1 cellular context compared by ENCODE assay signal in the genomic region with DNA sequence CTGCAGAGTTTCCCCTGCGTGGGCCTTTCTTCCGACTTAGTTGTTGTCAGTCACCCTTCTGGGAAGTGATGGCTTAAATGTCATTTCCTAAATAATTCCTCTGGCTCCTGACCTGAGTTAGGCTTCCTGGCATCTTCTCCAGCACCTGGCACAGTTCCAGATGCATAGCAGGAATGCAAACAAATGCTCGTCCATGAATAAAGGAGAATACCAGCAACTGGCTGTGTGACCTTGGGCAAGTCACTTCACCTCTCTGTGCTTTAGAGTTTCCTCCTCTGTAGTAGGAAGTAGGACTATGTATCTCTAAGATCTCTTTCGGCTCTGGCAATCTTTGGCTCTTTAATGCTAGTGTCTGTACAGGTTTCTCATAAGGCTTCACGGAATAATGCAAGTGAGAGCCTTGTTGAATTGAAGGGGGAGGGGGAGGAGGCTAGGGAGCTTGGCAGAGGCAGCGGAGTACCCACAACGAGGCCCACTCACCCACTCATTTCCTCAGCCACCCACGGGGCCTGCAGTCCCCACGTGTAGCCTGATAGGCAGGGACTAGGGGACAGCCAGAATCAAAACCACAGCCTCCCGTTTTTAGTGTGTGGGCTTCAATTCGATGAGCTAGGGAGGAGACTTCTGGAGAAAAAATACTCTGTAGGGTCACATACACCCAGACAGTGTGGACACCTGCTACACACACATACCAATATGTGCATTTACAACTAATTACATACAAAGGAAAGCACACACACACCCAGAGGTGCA.
A peak's percentile ranks its signal among the peaks of the same experiment; 100 is the strongest.
TF ChIP-seq lines count a peak whose summit lies in the region.

No MANE protein-coding gene starts in this region.

TF ChIP-seq in K562, 482 proteins besides CTCF, POLR2A, EP300 and RAD21 (continued from another document):
- TF ChIP-seq, protein P1, sequence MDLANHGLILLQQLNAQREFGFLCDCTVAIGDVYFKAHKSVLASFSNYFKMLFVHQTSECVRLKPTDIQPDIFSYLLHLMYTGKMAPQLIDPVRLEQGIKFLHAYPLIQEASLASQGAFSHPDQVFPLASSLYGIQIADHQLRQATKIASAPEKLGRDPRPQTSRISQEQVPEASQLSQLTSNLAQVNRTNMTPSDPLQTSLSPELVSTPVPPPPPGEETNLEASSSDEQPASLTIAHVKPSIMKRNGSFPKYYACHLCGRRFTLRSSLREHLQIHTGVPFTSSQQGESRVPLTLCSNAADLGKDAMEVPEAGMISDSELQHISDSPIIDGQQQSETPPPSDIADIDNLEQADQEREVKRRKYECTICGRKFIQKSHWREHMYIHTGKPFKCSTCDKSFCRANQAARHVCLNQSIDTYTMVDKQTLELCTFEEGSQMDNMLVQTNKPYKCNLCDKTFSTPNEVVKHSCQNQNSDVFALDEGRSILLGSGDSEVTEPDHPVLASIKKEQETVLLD (IDR thresholded peaks at IDR 0.05), result 0 out of 2 replicates have a peak, but pooled peaks have one; percentile 14
- TF ChIP-seq SMAD4 (CRISPR knock-in tag; conservative IDR thresholded peaks at IDR 0.05) (0 out of 2 replicates have a peak, but pooled peaks have one; percentile 14), PTBP1 (IDR thresholded peaks at IDR 0.05; ENCODE audit: low read depth, low read length) (peak; percentile 79), ZNF253 (CRISPR knock-in tag; conservative IDR thresholded peaks at IDR 0.05) (no peak), BHLHE40 (IDR thresholded peaks at IDR 0.05; ENCODE audit: low read length) (no peak), LEF1 (IDR thresholded peaks at IDR 0.05) (no peak), NFIC (IDR thresholded peaks at IDR 0.05) (peak; percentile 82), ZNF12 (CRISPR knock-in tag; IDR thresholded peaks at IDR 0.05) (no peak), GTF2F1 (IDR thresholded peaks at IDR 0.05; ENCODE audit: low read depth, low read length) (no peak), ZNF77 (CRISPR knock-in tag; IDR thresholded peaks at IDR 0.05) (no peak), TRIM28 (IDR thresholded peaks at IDR 0.05) (no peak), SIX5 (IDR thresholded peaks at IDR 0.05; ENCODE audit: borderline replicate concordance in 1 of 2, insufficient read depth in 1 of 2, low read depth in 1 of 2, low read length in 2 of 2) (no peak), SMARCA5 (IDR thresholded peaks at IDR 0.05) (peak; percentile 94), CHCHD3 (CRISPR knock-in tag; IDR thresholded peaks at IDR 0.05) (no peak), ZFP36 (IDR thresholded peaks at IDR 0.05; ENCODE audit: low read depth, low read length, partially characterized antibody) (peak; percentile 92), HDAC1 (IDR thresholded peaks at IDR 0.05) (0 out of 4 replicates have a peak, but pooled peaks of 1 of the 2 experiments have one; percentile 21), NFE2L1 (tag; IDR thresholded peaks at IDR 0.05; ENCODE audit: borderline replicate concordance, low read depth) (no peak), RCOR1 (IDR thresholded peaks at IDR 0.05; ENCODE audit: borderline replicate concordance in 1 of 2, low read depth in 2 of 2, low read length in 2 of 2) (peak in 1 of 2 experiments; percentile 53; a peak in 1 of 4 replicates), RBM25 (IDR thresholded peaks at IDR 0.05; ENCODE audit: low read depth, low read length, severe bottlenecking) (peak; percentile 97), STAT5A (IDR thresholded peaks at IDR 0.05; ENCODE audit: borderline replicate concordance, low read length) (no peak), KDM1A (IDR thresholded peaks at IDR 0.05) (peak; percentile 81 to 94), SAFB (IDR thresholded peaks at IDR 0.05; ENCODE audit: borderline replicate concordance, low read depth, low read length) (no peak), NCOR1 (IDR thresholded peaks at IDR 0.05) (no peak), BCOR (IDR thresholded peaks at IDR 0.05) (peak; percentile 98), ZFX (CRISPR knock-in tag; IDR thresholded peaks at IDR 0.05) (no peak), ZNF263 (CRISPR knock-in tag; IDR thresholded peaks at IDR 0.05; ENCODE audit: borderline replicate concordance) (no peak)
- TF ChIP-seq, protein P2, sequence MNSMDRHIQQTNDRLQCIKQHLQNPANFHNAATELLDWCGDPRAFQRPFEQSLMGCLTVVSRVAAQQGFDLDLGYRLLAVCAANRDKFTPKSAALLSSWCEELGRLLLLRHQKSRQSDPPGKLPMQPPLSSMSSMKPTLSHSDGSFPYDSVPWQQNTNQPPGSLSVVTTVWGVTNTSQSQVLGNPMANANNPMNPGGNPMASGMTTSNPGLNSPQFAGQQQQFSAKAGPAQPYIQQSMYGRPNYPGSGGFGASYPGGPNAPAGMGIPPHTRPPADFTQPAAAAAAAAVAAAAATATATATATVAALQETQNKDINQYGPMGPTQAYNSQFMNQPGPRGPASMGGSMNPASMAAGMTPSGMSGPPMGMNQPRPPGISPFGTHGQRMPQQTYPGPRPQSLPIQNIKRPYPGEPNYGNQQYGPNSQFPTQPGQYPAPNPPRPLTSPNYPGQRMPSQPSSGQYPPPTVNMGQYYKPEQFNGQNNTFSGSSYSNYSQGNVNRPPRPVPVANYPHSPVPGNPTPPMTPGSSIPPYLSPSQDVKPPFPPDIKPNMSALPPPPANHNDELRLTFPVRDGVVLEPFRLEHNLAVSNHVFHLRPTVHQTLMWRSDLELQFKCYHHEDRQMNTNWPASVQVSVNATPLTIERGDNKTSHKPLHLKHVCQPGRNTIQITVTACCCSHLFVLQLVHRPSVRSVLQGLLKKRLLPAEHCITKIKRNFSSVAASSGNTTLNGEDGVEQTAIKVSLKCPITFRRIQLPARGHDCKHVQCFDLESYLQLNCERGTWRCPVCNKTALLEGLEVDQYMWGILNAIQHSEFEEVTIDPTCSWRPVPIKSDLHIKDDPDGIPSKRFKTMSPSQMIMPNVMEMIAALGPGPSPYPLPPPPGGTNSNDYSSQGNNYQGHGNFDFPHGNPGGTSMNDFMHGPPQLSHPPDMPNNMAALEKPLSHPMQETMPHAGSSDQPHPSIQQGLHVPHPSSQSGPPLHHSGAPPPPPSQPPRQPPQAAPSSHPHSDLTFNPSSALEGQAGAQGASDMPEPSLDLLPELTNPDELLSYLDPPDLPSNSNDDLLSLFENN (IDR thresholded peaks at IDR 0.05; ENCODE audit: low read depth in 2 of 2, low read length in 2 of 2), result no peak
- TF ChIP-seq, protein P3, sequence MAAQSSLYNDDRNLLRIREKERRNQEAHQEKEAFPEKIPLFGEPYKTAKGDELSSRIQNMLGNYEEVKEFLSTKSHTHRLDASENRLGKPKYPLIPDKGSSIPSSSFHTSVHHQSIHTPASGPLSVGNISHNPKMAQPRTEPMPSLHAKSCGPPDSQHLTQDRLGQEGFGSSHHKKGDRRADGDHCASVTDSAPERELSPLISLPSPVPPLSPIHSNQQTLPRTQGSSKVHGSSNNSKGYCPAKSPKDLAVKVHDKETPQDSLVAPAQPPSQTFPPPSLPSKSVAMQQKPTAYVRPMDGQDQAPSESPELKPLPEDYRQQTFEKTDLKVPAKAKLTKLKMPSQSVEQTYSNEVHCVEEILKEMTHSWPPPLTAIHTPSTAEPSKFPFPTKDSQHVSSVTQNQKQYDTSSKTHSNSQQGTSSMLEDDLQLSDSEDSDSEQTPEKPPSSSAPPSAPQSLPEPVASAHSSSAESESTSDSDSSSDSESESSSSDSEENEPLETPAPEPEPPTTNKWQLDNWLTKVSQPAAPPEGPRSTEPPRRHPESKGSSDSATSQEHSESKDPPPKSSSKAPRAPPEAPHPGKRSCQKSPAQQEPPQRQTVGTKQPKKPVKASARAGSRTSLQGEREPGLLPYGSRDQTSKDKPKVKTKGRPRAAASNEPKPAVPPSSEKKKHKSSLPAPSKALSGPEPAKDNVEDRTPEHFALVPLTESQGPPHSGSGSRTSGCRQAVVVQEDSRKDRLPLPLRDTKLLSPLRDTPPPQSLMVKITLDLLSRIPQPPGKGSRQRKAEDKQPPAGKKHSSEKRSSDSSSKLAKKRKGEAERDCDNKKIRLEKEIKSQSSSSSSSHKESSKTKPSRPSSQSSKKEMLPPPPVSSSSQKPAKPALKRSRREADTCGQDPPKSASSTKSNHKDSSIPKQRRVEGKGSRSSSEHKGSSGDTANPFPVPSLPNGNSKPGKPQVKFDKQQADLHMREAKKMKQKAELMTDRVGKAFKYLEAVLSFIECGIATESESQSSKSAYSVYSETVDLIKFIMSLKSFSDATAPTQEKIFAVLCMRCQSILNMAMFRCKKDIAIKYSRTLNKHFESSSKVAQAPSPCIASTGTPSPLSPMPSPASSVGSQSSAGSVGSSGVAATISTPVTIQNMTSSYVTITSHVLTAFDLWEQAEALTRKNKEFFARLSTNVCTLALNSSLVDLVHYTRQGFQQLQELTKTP (IDR thresholded peaks at IDR 0.05; ENCODE audit: low read depth in 1 of 2, partially characterized antibody in 2 of 2), result peak in 1 of 2 experiments; percentile 40
- TF ChIP-seq, protein P4, sequence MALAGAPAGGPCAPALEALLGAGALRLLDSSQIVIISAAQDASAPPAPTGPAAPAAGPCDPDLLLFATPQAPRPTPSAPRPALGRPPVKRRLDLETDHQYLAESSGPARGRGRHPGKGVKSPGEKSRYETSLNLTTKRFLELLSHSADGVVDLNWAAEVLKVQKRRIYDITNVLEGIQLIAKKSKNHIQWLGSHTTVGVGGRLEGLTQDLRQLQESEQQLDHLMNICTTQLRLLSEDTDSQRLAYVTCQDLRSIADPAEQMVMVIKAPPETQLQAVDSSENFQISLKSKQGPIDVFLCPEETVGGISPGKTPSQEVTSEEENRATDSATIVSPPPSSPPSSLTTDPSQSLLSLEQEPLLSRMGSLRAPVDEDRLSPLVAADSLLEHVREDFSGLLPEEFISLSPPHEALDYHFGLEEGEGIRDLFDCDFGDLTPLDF (CRISPR knock-in tag; IDR thresholded peaks at IDR 0.05), result no peak
- TF ChIP-seq, protein P5, sequence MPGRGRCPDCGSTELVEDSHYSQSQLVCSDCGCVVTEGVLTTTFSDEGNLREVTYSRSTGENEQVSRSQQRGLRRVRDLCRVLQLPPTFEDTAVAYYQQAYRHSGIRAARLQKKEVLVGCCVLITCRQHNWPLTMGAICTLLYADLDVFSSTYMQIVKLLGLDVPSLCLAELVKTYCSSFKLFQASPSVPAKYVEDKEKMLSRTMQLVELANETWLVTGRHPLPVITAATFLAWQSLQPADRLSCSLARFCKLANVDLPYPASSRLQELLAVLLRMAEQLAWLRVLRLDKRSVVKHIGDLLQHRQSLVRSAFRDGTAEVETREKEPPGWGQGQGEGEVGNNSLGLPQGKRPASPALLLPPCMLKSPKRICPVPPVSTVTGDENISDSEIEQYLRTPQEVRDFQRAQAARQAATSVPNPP (IDR thresholded peaks at IDR 0.05; ENCODE audit: borderline replicate concordance, insufficient read depth, insufficient read length), result no peak
TF ChIP-seq in K562: peak in this region for 16.
